In genomic region chr18:49021076-49021432, GRCh38 we compare ENCODE assay signal across 10 cellular contexts.
DNase-seq lines count a peak whose midpoint lies in the region; ATAC-seq and TF ChIP-seq lines count a peak whose summit lies in the region.
"Had no signal": no experiment of that assay in that cellular context is flagged by ENCODE, and none has a peak within 500 bp of the region (broad histone marks: within the 10 kb centered on the region; RNA-seq: fewer than 3 reads in every experiment).

No MANE protein-coding gene starts in this region.

- ATAC-seq in GM21390 (IDR thresholded peaks at IDR 0.05; ENCODE audit: unreplicated experiment): no peak

- 71 to 83% methylated on average over 2 to 3 of the region's 7 CpGs for WGBS in esophagus squamous epithelium, 2 donors
- WGBS in GM23248 (ENCODE audit: low coverage in 1 of 2, low lambda C conversion rate in 2 of 2, missing lambda C conversion rate in 2 of 2), 2 experiments: 92 to 99% methylated on average over 6 to 7 of the region's 7 CpGs

- TF ChIP-seq CTCF in PC-9 (conservative IDR thresholded peaks at IDR 0.05) (no peak), esophagus squamous epithelium (IDR thresholded peaks at IDR 0.05) (no peak)

- POLR2A ChIA-PET in activated CD4-positive, alpha-beta memory T cell treated with anti-CD3 and anti-CD28 coated beads, Interleukin-2, amount 10 ng/mL, durations not matched to agents 7 days and 5 days (lab: Charles Lee): no interaction called here
- POLR2A ChIA-PET in activated CD4-positive, alpha-beta memory T cell treated with anti-CD3 and anti-CD28 coated beads for 36 hours (lab: Charles Lee): no interaction called here
- POLR2A ChIA-PET in PC-9 (lab: Charles Lee; ENCODE audit: unreplicated experiment): interaction anchor here (1.0 kb wide), 2 partner anchors 65 to 964 kb away, joined by 7 to 8 read pairs; no protein-coding TSS in a partner anchor

- H3K27ac Mint-ChIP-seq in activated CD4-positive, alpha-beta memory T cell treated with anti-CD3 and anti-CD28 coated beads, Interleukin-2, amount 10 ng/mL, durations not matched to agents 7 days and 5 days: no peak overlapping the region
- no peak overlapping the region for H3K27ac Mint-ChIP-seq in activated CD4-positive, alpha-beta memory T cell treated with anti-CD3 and anti-CD28 coated beads for 36 hours
- H3K27ac Mint-ChIP-seq: activated naive CD4-positive, alpha-beta T cell treated with anti-CD3 and anti-CD28 coated beads, Interleukin-2, amount 50 U/mL, for 24 hours had no signal

- no TSS peak for BruUV-seq in PC-9 (replicated peaks; lab: Mats Ljungman, UMichigan)

- peak; percentile 9 for DNase-seq in activated CD4-positive, alpha-beta memory T cell treated with anti-CD3 and anti-CD28 coated beads, Interleukin-2, amount 10 ng/mL, durations not matched to agents 7 days and 5 days
- no peak for DNase-seq in activated CD4-positive, alpha-beta memory T cell treated with anti-CD3 and anti-CD28 coated beads for 36 hours
- DNase-seq in PC-9: no peak
- DNase-seq in esophagus squamous epithelium (lab: John Stamatoyannopoulos, UW): no peak
- no peak for DNase-seq in NCI-H2081 treated with DMSO at 0.1 percent for 48 hours (lab: John Stamatoyannopoulos, UW)
- DNase-seq in GM23248: no peak
- DNase-seq: central memory CD4-positive, alpha-beta T cell had no signal

- H3K79me2 ChIP-seq in PC-9 (ENCODE audit: low read depth) (peaks cover 5% of the 10 kb centered on the region; the same call in 1 of the 2 replicates), GM23248 (ENCODE audit: insufficient read depth) (no peaks in the 10 kb centered on the region)

- H3K36me3 Mint-ChIP-seq in activated CD4-positive, alpha-beta memory T cell treated with anti-CD3 and anti-CD28 coated beads, Interleukin-2, amount 10 ng/mL, durations not matched to agents 7 days and 5 days (ENCODE audit: low read depth): no peaks in the 10 kb centered on the region
- no peaks in the 10 kb centered on the region for H3K36me3 Mint-ChIP-seq in activated CD4-positive, alpha-beta memory T cell treated with anti-CD3 and anti-CD28 coated beads for 36 hours
- H3K36me3 Mint-ChIP-seq: activated naive CD4-positive, alpha-beta T cell treated with anti-CD3 and anti-CD28 coated beads, Interleukin-2, amount 50 U/mL, for 24 hours had no signal

- H3K27me3 ChIP-seq in PC-9 (ENCODE audit: insufficient read depth, low read depth): no peaks in the 10 kb centered on the region
- no peaks in the 10 kb centered on the region for H3K27me3 ChIP-seq in esophagus squamous epithelium
- no peaks in the 10 kb centered on the region for H3K27me3 ChIP-seq in GM23248 (replicated peaks; ENCODE audit: insufficient read depth)

- H2AFZ ChIP-seq in PC-9 (no peak overlapping the region), GM23248 (no peak overlapping the region)

- no peaks in the 10 kb centered on the region for H3K27me3 Mint-ChIP-seq in activated CD4-positive, alpha-beta memory T cell treated with anti-CD3 and anti-CD28 coated beads, Interleukin-2, amount 10 ng/mL, durations not matched to agents 7 days and 5 days
- no peaks in the 10 kb centered on the region for H3K27me3 Mint-ChIP-seq in activated CD4-positive, alpha-beta memory T cell treated with anti-CD3 and anti-CD28 coated beads for 36 hours
- H3K27me3 Mint-ChIP-seq: activated naive CD4-positive, alpha-beta T cell treated with anti-CD3 and anti-CD28 coated beads, Interleukin-2, amount 50 U/mL, for 24 hours had no signal

- peak overlapping the region; percentile 56 for H3K4me3 ChIP-seq in PC-9
- H3K4me3 ChIP-seq in esophagus squamous epithelium: peak overlapping the region; percentile 9 to 65 (median 24)
- H3K4me3 ChIP-seq in skin epidermis: peak overlapping the region in 6 of 7 experiments; percentile 10 to 42 (median 14)
- no peak overlapping the region for H3K4me3 ChIP-seq in GM23248

- H3K4me1 ChIP-seq in PC-9 (replicated peaks; ENCODE audit: insufficient read depth) (peaks cover 40% of the 10 kb centered on the region), esophagus squamous epithelium (peaks cover 3 to 29% (median 10%) of the 10 kb centered on the region in 3 donors), GM23248 (ENCODE audit: insufficient read depth) (peaks cover 10% of the 10 kb centered on the region)

- H3K4me2 ChIP-seq in PC-9 (peak overlapping the region; percentile 85), GM23248 (ENCODE audit: unreplicated experiment) (no peak overlapping the region)

- H3K27ac ChIP-seq in PC-9 (peak overlapping the region; percentile 64), esophagus squamous epithelium (peak overlapping the region; percentile 69 to 80 (median 79)), skin epidermis (peak overlapping the region in 17 of 21 experiments; percentile 18 to 78 (median 53)), GM23248 (no peak overlapping the region)

- H4K20me1 ChIP-seq in PC-9 (ENCODE audit: insufficient read depth): no peaks in the 10 kb centered on the region
- H4K20me1 ChIP-seq in GM23248 (ENCODE audit: insufficient read depth): no peaks in the 10 kb centered on the region

- H3F3A ChIP-seq in PC-9 (ENCODE audit: insufficient read depth, low read depth) (no peaks in the 10 kb centered on the region; the same call in 1 of the 2 replicates), GM23248 (ENCODE audit: insufficient read depth) (no peaks in the 10 kb centered on the region)

- H3K9me2 ChIP-seq in PC-9 (ENCODE audit: insufficient read depth): no peaks in the 10 kb centered on the region
- H3K9me2 ChIP-seq in GM23248 (ENCODE audit: insufficient read depth): no peaks in the 10 kb centered on the region

- H3K9me3 ChIP-seq in PC-9 (ENCODE audit: insufficient read depth, low read depth) (no peaks in the 10 kb centered on the region), esophagus squamous epithelium (no peaks in the 10 kb centered on the region), GM23248 (ENCODE audit: low read depth) (no peaks in the 10 kb centered on the region)

- intact Hi-C loops in activated CD4-positive, alpha-beta memory T cell treated with anti-CD3 and anti-CD28 coated beads for 36 hours (cut with micrococcal nuclease): loop anchor here (2.0 kb wide), 1 partner anchor 394 kb away; no protein-coding TSS in a partner anchor
- intact Hi-C loops in PC-9 (cut with micrococcal nuclease; ENCODE audit: unreplicated experiment): loop anchor here (1.0 to 10.0 kb wide), 7 partner anchors 23 to 344 kb away; no protein-coding TSS in a partner anchor
- intact Hi-C loops in esophagus squamous epithelium (cut with DNase I): no loop called here

- no peaks in the 10 kb centered on the region for H3K36me3 ChIP-seq in PC-9 (ENCODE audit: low read depth)
- H3K36me3 ChIP-seq in esophagus squamous epithelium: no peaks in the 10 kb centered on the region
- no peaks in the 10 kb centered on the region for H3K36me3 ChIP-seq in GM23248 (ENCODE audit: low read depth)

- H3K4me3 Mint-ChIP-seq in activated CD4-positive, alpha-beta memory T cell treated with anti-CD3 and anti-CD28 coated beads, Interleukin-2, amount 10 ng/mL, durations not matched to agents 7 days and 5 days: no peak overlapping the region
- no peak overlapping the region for H3K4me3 Mint-ChIP-seq in activated CD4-positive, alpha-beta memory T cell treated with anti-CD3 and anti-CD28 coated beads for 36 hours
- H3K4me3 Mint-ChIP-seq: activated naive CD4-positive, alpha-beta T cell treated with anti-CD3 and anti-CD28 coated beads, Interleukin-2, amount 50 U/mL, for 24 hours had no signal

- CTCF ChIA-PET in activated CD4-positive, alpha-beta memory T cell treated with anti-CD3 and anti-CD28 coated beads, Interleukin-2, amount 10 ng/mL, durations not matched to agents 7 days and 5 days (lab: Charles Lee): interaction anchor here (0.8 to 3.9 kb wide), 5 partner anchors 15 to 395 kb away, joined by 3 to 35 read pairs (median 3); no protein-coding TSS in a partner anchor
- CTCF ChIA-PET in activated CD4-positive, alpha-beta memory T cell treated with anti-CD3 and anti-CD28 coated beads for 36 hours (lab: Charles Lee): interaction anchor here (0.7 to 1.9 kb wide), 5 partner anchors 21 to 425 kb away, joined by 3 to 7 read pairs (median 5); no protein-coding TSS in a partner anchor
- CTCF ChIA-PET in PC-9 (lab: Charles Lee): interaction anchor here (0.9 to 1.0 kb wide), 2 partner anchors 23 to 83 kb away, joined by 3 to 4 read pairs; no protein-coding TSS in a partner anchor

- in situ Hi-C loops in GM23248 (cut with MboI): no loop called here

- TF ChIP-seq POLR2A in esophagus squamous epithelium (IDR thresholded peaks at IDR 0.05): no peak

- H3K4me1 Mint-ChIP-seq in activated CD4-positive, alpha-beta memory T cell treated with anti-CD3 and anti-CD28 coated beads, Interleukin-2, amount 10 ng/mL, durations not matched to agents 7 days and 5 days: peaks cover 20% of the 10 kb centered on the region
- no peaks in the 10 kb centered on the region for H3K4me1 Mint-ChIP-seq in activated CD4-positive, alpha-beta memory T cell treated with anti-CD3 and anti-CD28 coated beads for 36 hours (ENCODE audit: low read depth)
- H3K4me1 Mint-ChIP-seq: activated naive CD4-positive, alpha-beta T cell treated with anti-CD3 and anti-CD28 coated beads, Interleukin-2, amount 50 U/mL, for 24 hours had no signal

- H3K9ac ChIP-seq in GM23248: no peak overlapping the region

- no peaks in the 10 kb centered on the region for H3K9me3 Mint-ChIP-seq in activated CD4-positive, alpha-beta memory T cell treated with anti-CD3 and anti-CD28 coated beads, Interleukin-2, amount 10 ng/mL, durations not matched to agents 7 days and 5 days
- no peaks in the 10 kb centered on the region for H3K9me3 Mint-ChIP-seq in activated CD4-positive, alpha-beta memory T cell treated with anti-CD3 and anti-CD28 coated beads for 36 hours
- H3K9me3 Mint-ChIP-seq: activated naive CD4-positive, alpha-beta T cell treated with anti-CD3 and anti-CD28 coated beads, Interleukin-2, amount 50 U/mL, for 24 hours had no signal
